Comparison of ENCODE assay signal across 8 cellular contexts in the genomic region with DNA sequence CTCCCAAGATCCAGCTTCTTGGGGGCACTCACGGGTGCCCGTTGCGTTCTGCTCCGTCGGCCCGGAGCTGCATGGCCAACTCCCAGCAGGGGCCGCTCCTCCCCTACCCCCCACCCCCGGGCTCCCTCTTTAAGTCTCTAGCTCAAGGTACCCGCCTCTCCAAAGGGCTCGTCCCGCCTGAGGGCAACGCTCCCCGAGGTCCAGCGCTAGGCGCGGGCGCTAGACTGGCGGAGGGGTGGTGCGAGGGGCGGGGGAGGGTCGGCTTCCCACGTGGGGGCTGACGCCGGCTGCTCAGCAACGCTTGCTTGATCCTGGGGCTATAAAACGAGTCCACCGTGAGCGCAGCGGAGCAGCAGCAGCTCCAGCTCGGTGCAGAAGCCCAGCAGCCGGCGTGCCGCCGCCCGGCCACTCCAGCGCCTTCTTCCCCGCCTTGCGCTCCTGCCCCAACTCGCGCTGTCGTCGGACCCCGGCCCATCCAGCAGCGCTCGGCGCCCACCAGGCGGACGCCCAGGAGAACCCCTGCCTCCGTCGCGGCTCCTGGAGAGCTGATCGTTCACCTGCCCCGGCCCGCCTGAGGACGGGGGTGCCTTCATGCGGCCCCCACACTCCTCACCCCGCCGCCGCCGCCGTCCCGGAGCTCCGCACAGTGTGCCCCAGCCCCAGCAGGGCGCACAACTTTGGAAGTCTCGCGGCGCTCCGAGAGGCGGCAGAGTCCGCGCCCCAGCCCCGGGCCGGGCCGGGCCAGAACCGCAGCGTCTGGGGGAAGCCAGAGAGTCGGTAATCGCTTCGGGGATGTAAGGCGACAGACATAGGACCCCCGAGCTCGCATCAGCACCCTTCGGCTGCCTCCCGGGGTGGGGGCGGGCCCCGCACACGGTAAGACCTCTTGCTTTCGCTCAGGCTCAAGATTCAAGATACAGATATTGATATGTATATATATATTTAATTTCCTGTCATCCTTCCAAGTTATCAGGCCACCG. TPM values are rescaled to one million over a fixed set of nuclear protein-coding genes. Genes with fewer than 3 reads are reported as not detected.
DNase-seq lines count a peak whose midpoint lies in the region; ATAC-seq lines count a peak whose summit lies in the region.

TSS of gene ADRA2A (plus strand) at position 348 of the 980 bp plus-strand sequence. CDS start 968 bp downstream, outside the sequence.

- peak within 1 kb of the TSS; percentile 36 for H3K4me3 Mint-ChIP-seq in activated CD4-positive, alpha-beta memory T cell treated with anti-CD3 and anti-CD28 coated beads, Interleukin-2, amount 10 ng/mL, durations not matched to agents 7 days and 5 days
- H3K4me3 Mint-ChIP-seq in naive B cell, result peak within 1 kb of the TSS; percentile 70 to 87 (median 78)

- peaks cover 11% of the 10 kb centered on the region for H3K4me1 Mint-ChIP-seq in activated CD4-positive, alpha-beta memory T cell treated with anti-CD3 and anti-CD28 coated beads, Interleukin-2, amount 10 ng/mL, durations not matched to agents 7 days and 5 days
- H3K4me1 Mint-ChIP-seq in naive B cell, result peaks cover 4 to 22% (median 20%) of the 10 kb centered on the region in 3 donors

- CTCF ChIA-PET in activated CD4-positive, alpha-beta memory T cell treated with anti-CD3 and anti-CD28 coated beads, Interleukin-2, amount 10 ng/mL, durations not matched to agents 7 days and 5 days (lab: Charles Lee), result interaction anchor here (0.9 to 1.0 kb wide), 4 partner anchors 29 to 522 kb away, joined by 3 to 8 read pairs (median 3); no protein-coding TSS in a partner anchor

- no peak within 1 kb of the TSS for H3K27ac Mint-ChIP-seq in activated CD4-positive, alpha-beta memory T cell treated with anti-CD3 and anti-CD28 coated beads, Interleukin-2, amount 10 ng/mL, durations not matched to agents 7 days and 5 days
- H3K27ac Mint-ChIP-seq in naive B cell, result no peak within 1 kb of the TSS

- DNase-seq in AG20443 (ENCODE audit: low spot score) (peak; percentile 90), NCI-H146 treated with DMSO at 0.1 percent for 48 hours (lab: John Stamatoyannopoulos, UW; ENCODE audit: unreplicated experiment) (peak; percentile 6), fibroblast of gingiva (ENCODE audit: low read depth) (peak; percentile 29), naive B cell (no peak), globus pallidus (ENCODE audit: low spot score) (no peak)
- DNase-seq in activated CD4-positive, alpha-beta memory T cell treated with anti-CD3 and anti-CD28 coated beads, Interleukin-2, amount 10 ng/mL, durations not matched to agents 7 days and 5 days, result no peak

- ATAC-seq in GM18909 (IDR thresholded peaks at IDR 0.05; ENCODE audit: poor library complexity, unreplicated experiment) (peak; percentile 39), naive B cell (ENCODE audit: low read depth in 2 of 2) (peak; percentile 44 to 53), HG02973 (IDR thresholded peaks at IDR 0.05; ENCODE audit: unreplicated experiment) (no peak)

- peaks cover 63% of the 10 kb centered on the region for H3K27me3 Mint-ChIP-seq in activated CD4-positive, alpha-beta memory T cell treated with anti-CD3 and anti-CD28 coated beads, Interleukin-2, amount 10 ng/mL, durations not matched to agents 7 days and 5 days
- peaks cover 65 to 90% (median 70%) of the 10 kb centered on the region in 3 donors for H3K27me3 Mint-ChIP-seq in naive B cell

- H3K36me3 Mint-ChIP-seq in activated CD4-positive, alpha-beta memory T cell treated with anti-CD3 and anti-CD28 coated beads, Interleukin-2, amount 10 ng/mL, durations not matched to agents 7 days and 5 days (ENCODE audit: low read depth), result no peaks in the 10 kb centered on the region
- peaks cover 0 to 13% of the 10 kb centered on the region in 2 donors for H3K36me3 Mint-ChIP-seq in naive B cell

- POLR2A ChIA-PET in activated CD4-positive, alpha-beta memory T cell treated with anti-CD3 and anti-CD28 coated beads, Interleukin-2, amount 10 ng/mL, durations not matched to agents 7 days and 5 days (lab: Charles Lee), result no interaction called here

- H3K9me3 Mint-ChIP-seq in activated CD4-positive, alpha-beta memory T cell treated with anti-CD3 and anti-CD28 coated beads, Interleukin-2, amount 10 ng/mL, durations not matched to agents 7 days and 5 days, result no peaks in the 10 kb centered on the region
- peaks cover 0 to 12% (median 3%) of the 10 kb centered on the region in 7 donors for H3K9me3 Mint-ChIP-seq in naive B cell

RNA-seq across cellular contexts. Expression of gene ADRA2A, which starts in this region (rescaled TPM):
- total RNA-seq in activated CD4-positive, alpha-beta memory T cell treated with anti-CD3 and anti-CD28 coated beads, Interleukin-2, amount 10 ng/mL, durations not matched to agents 7 days and 5 days, result not detected
- not detected for polyA plus RNA-seq in naive B cell (ENCODE audit: low read depth in 6 of 6)

Comparison
In these comparisons a context has a peak if more than half of its experiments do, and no peak if none do; other contexts are left out.
1. Peak in ATAC-seq in naive B cell; RNA of the gene not detected or under 1 TPM.
2. DNase-seq: peak in AG20443 (single experiment), NCI-H146 treated with DMSO at 0.1 percent for 48 hours (single experiment) and fibroblast of gingiva (single experiment); none in activated CD4-positive, alpha-beta memory T cell treated with anti-CD3 and anti-CD28 coated beads, Interleukin-2, amount 10 ng/mL, durations not matched to agents 7 days and 5 days (single experiment), naive B cell (single experiment) and globus pallidus (single experiment).